ENCODE assay signal across 8 cellular contexts in the genomic region with DNA sequence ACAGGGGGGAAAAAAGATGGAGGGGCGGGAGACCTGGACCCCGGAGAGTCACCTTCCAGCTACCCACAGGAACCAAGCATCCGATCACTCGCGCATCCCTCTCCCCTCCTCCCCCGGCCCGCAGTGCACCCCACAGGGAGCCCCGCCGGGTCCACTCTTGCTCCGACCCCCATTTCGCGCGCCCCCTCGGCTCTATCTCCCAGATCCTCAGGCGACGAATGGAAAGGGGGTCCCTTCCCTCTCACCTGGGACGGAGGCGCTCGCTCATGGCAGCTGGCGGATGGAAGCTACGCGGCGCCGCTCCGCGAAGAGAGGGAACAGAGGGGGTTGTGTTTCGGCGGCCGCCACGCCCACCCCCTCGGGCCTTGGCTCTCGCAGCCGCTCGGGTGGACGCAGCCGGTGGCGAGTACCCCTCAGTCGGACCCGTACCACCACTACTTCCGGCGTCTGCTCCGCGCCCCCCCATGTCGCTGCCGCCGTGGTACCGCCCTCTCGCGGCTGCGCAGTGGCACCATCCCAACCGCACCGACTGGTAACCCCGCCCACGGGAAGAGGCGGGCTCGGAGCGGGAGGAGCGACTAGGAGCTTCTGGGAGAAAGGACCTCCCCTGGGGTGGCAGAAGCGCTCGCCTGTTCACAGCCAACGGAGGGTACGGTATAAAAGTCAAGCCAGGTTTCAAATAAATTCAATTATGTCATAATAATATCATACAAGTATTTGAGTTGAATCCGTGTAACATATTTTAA. TPM values are rescaled to one million over a fixed set of nuclear protein-coding genes. Genes with fewer than 3 reads are reported as not detected.
DNase-seq lines count a peak whose midpoint lies in the region; ATAC-seq and TF ChIP-seq lines count a peak whose summit lies in the region.

No MANE protein-coding gene starts in this region.

- H3K27me3 Mint-ChIP-seq in activated naive CD8-positive, alpha-beta T cell treated with anti-CD3 and anti-CD28 coated beads, Interleukin-2, amount 10 ng/mL, durations not matched to agents 7 days and 5 days, result no peaks in the 10 kb centered on the region

- H3K4me1 ChIP-seq in ovary (ENCODE audit: insufficient read depth) (peaks cover 7% of the 10 kb centered on the region), thyroid gland (peaks cover 18 to 37% of the 10 kb centered on the region in 2 donors)

- H3K27me3 ChIP-seq in ovary (no peaks in the 10 kb centered on the region), thyroid gland (no peaks in the 10 kb centered on the region)

- DNase-seq in GM12864 (ENCODE audit: low read depth), result peak; percentile 87
- DNase-seq in NCI-H1105 treated with DMSO at 0.1 percent for 48 hours (lab: John Stamatoyannopoulos, UW), result peak; percentile 92
- peak; percentile 92 for DNase-seq in SKM-1 treated with dmso at 0.1 percent for 144 hours (lab: John Stamatoyannopoulos, UW; ENCODE audit: unreplicated experiment)
- DNase-seq in activated naive CD8-positive, alpha-beta T cell treated with anti-CD3 and anti-CD28 coated beads, Interleukin-2, amount 10 ng/mL, durations not matched to agents 7 days and 5 days, result peak; percentile 97
- DNase-seq in Right ventricle myocardium inferior (ENCODE audit: missing footprints), result peak; percentile 99
- peak; percentile 95 to 98 (median 97) for DNase-seq in ovary
- peak; percentile 95 to 96 for DNase-seq in thyroid gland

- no peaks in the 10 kb centered on the region for H3K9me3 Mint-ChIP-seq in activated naive CD8-positive, alpha-beta T cell treated with anti-CD3 and anti-CD28 coated beads, Interleukin-2, amount 10 ng/mL, durations not matched to agents 7 days and 5 days

- POLR2A ChIA-PET in activated naive CD8-positive, alpha-beta T cell treated with anti-CD3 and anti-CD28 coated beads, Interleukin-2, amount 10 ng/mL, durations not matched to agents 7 days and 5 days (lab: Charles Lee), result interaction anchor here (0.6 to 2.7 kb wide), 16 partner anchors 10 to 512 kb away, joined by 3 to 32 read pairs (median 4); a partner anchor contains a TSS

- TF ChIP-seq CTCF in GM12864 (IDR thresholded peaks at IDR 0.05; ENCODE audit: low read depth, low read length, missing control alignments), result no peak
- TF ChIP-seq CTCF in ovary (IDR thresholded peaks at IDR 0.05), result peak in 2 of 3 donors; percentile 41 to 70
- peak in 3 of 6 experiments; percentile 16 to 28 (median 17) for TF ChIP-seq CTCF in thyroid gland (IDR thresholded peaks at IDR 0.05)

- peak; percentile 55 for TF ChIP-seq POLR2A in ovary (IDR thresholded peaks at IDR 0.05)
- TF ChIP-seq POLR2A in thyroid gland (IDR thresholded peaks at IDR 0.05), result peak; percentile 42 to 91

- ATAC-seq in HG02642 (IDR thresholded peaks at IDR 0.05; ENCODE audit: poor library complexity, unreplicated experiment) (peak; percentile 85), Right ventricle myocardium inferior (peak; percentile 97)
- peak; percentile 92 for ATAC-seq in activated naive CD8-positive, alpha-beta T cell treated with anti-CD3 and anti-CD28 coated beads, Interleukin-2, amount 10 ng/mL, durations not matched to agents 7 days and 5 days (ENCODE audit: low read depth)

- 1% methylated on average over 49 to 63 of the region's 63 CpGs for WGBS in ovary, 3 donors
- 0 to 1% methylated on average over 17 to 21 of the region's 63 CpGs for WGBS in thyroid gland, 2 donors

- peaks cover 47% of the 10 kb centered on the region for H3K4me1 Mint-ChIP-seq in activated naive CD8-positive, alpha-beta T cell treated with anti-CD3 and anti-CD28 coated beads, Interleukin-2, amount 10 ng/mL, durations not matched to agents 7 days and 5 days

- H3K27ac Mint-ChIP-seq in activated naive CD8-positive, alpha-beta T cell treated with anti-CD3 and anti-CD28 coated beads, Interleukin-2, amount 10 ng/mL, durations not matched to agents 7 days and 5 days, result peak overlapping the region; percentile 94

- H3K4me3 Mint-ChIP-seq in activated naive CD8-positive, alpha-beta T cell treated with anti-CD3 and anti-CD28 coated beads, Interleukin-2, amount 10 ng/mL, durations not matched to agents 7 days and 5 days, result peak overlapping the region; percentile 97

- H3K4me3 ChIP-seq in GM12864 (ENCODE audit: low read depth, low read length) (peak overlapping the region; percentile 75), ovary (peak overlapping the region; percentile 78), thyroid gland (replicated peaks in 1 of 3) (peak overlapping the region; percentile 92 to 94 (median 94))

- TF ChIP-seq EP300 in ovary (IDR thresholded peaks at IDR 0.05), result no peak

- H3K36me3 ChIP-seq in ovary, result no peaks in the 10 kb centered on the region
- peaks cover 5 to 14% of the 10 kb centered on the region in 2 donors for H3K36me3 ChIP-seq in thyroid gland

- H3K36me3 Mint-ChIP-seq in activated naive CD8-positive, alpha-beta T cell treated with anti-CD3 and anti-CD28 coated beads, Interleukin-2, amount 10 ng/mL, durations not matched to agents 7 days and 5 days, result peaks cover 20% of the 10 kb centered on the region

- intact Hi-C loops in Right ventricle myocardium inferior (cut with DNase I) (loop anchor here (2.0 kb wide), 1 partner anchor 39 kb away; a partner anchor contains a TSS), ovary (cut with DNase I) (loop anchor here in 2 of 4 donors (5.0 to 10.0 kb wide), 2 partner anchors 40 to 507 kb away; a partner anchor contains a TSS), thyroid gland (cut with DNase I) (loop anchor here (5.0 kb wide), 1 partner anchor 40 kb away; a partner anchor contains a TSS)

- H3K27ac ChIP-seq in ovary, result peak overlapping the region; percentile 23 to 71
- peak overlapping the region; percentile 64 to 89 (median 84) for H3K27ac ChIP-seq in thyroid gland

- H3K9me3 ChIP-seq in ovary (no peaks in the 10 kb centered on the region), thyroid gland (no peaks in the 10 kb centered on the region)

RNA-seq across cellular contexts. Expression of a gene that starts 29.7 kb away (rescaled TPM):
- not detected for total RNA-seq in activated naive CD8-positive, alpha-beta T cell treated with anti-CD3 and anti-CD28 coated beads, Interleukin-2, amount 10 ng/mL, durations not matched to agents 7 days and 5 days
- not detected for total RNA-seq in Right ventricle myocardium inferior
- total RNA-seq in ovary, result under 1 TPM in 1 of 7 donors, not detected in 6; 0.25 TPM
- polyA plus RNA-seq in ovary, result not detected
- total RNA-seq in thyroid gland, result not detected

RNA-seq across cellular contexts. Expression of a gene that starts 39.2 kb away (rescaled TPM):
- total RNA-seq in activated naive CD8-positive, alpha-beta T cell treated with anti-CD3 and anti-CD28 coated beads, Interleukin-2, amount 10 ng/mL, durations not matched to agents 7 days and 5 days, result 10 to 100 TPM; 51.8 to 53.7 TPM
- 49.3 TPM for total RNA-seq in Right ventricle myocardium inferior
- total RNA-seq in ovary, result 10 to 100 TPM; 25.0 to 59.1 (median 48.4) TPM
- 10 to 100 TPM; 22.0 to 54.2 TPM for polyA plus RNA-seq in ovary
- 10 to 100 TPM; 31.9 to 42.9 (median 37.2) TPM for total RNA-seq in thyroid gland

Comparison
In these comparisons a context has a peak if more than half of its experiments do, and no peak if none do; other contexts are left out.
1. Peak in every context shown above with its lines: DNase-seq, ATAC-seq, H3K4me3 ChIP-seq and H3K27ac ChIP-seq.